24 cellular contexts compared by ENCODE assay signal in the genomic region with DNA sequence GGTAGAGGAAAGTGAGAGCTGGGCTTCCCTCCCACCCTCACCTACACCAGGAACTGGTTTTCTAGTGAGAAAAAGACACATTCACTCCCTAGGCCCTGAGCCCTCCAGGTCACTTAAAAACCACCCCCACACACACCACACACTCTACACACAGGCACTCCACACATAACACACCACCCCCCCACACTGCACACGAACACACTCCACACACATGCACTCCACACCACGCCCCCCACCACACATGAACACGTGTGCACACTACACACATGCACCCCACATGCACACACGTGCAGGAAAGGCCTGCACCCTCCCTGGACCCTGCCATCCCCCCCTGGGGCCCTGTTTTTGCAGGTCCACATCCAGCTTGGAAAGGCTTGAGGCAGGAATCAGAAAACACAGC.
DNase-seq lines count a peak whose midpoint lies in the region; ATAC-seq and TF ChIP-seq lines count a peak whose summit lies in the region.
"Had no signal": no experiment of that assay in that cellular context is flagged by ENCODE, and none has a peak within 500 bp of the region (broad histone marks: within the 10 kb centered on the region; RNA-seq: fewer than 3 reads in every experiment).

No MANE protein-coding gene starts in this region.

- CTCF ChIA-PET in RWPE1 (lab: Yijun Ruan, JAX) (interaction anchor here (0.6 kb wide), 1 partner anchor 671 kb away, joined by 3 read pairs; no protein-coding TSS in a partner anchor), PC-3 (lab: Charles Lee) (no interaction called here)

- POLR2A ChIA-PET in RWPE1 (lab: Yijun Ruan, JAX; ENCODE audit: low non-redundant PET), result no interaction called here
- POLR2A ChIA-PET in PC-3 (lab: Charles Lee; ENCODE audit: unreplicated experiment), result no interaction called here

- H3K4me3 Mint-ChIP-seq in immature natural killer cell, result no peak overlapping the region
- H3K4me3 Mint-ChIP-seq: activated naive CD8-positive, alpha-beta T cell; naive thymus-derived CD8-positive, alpha-beta T cell had no signal

- no peaks in the 10 kb centered on the region for H3K27me3 ChIP-seq in DND-41 (ENCODE audit: insufficient read depth, low read length, poor library complexity)
- H3K27me3 ChIP-seq in osteoblast (ENCODE audit: insufficient read depth, low read length), result no peaks in the 10 kb centered on the region
- no peaks in the 10 kb centered on the region for H3K27me3 ChIP-seq in PC-3 (ENCODE audit: low read length)
- no peaks in the 10 kb centered on the region for H3K27me3 ChIP-seq in breast epithelium
- H3K27me3 ChIP-seq: BLaER1 treated with 17β-estradiol and CSF1 and Interleukin-3, amounts not matched to agents 10 nM and 100 nM; Peyer's patch; right atrium auricular region; tibial nerve had no signal

- intact Hi-C loops in PC-3 (cut with micrococcal nuclease), result no loop called here
- intact Hi-C loops in breast epithelium (cut with DNase I; ENCODE audit: low total_unique reads), result no loop called here

- H3K27me3 Mint-ChIP-seq in immature natural killer cell (ENCODE audit: low read depth in 3 of 3), result no peaks in the 10 kb centered on the region
- H3K27me3 Mint-ChIP-seq: activated naive CD8-positive, alpha-beta T cell; naive thymus-derived CD8-positive, alpha-beta T cell had no signal

- H3K79me2 ChIP-seq in DND-41 (ENCODE audit: insufficient read depth, low read length) (no peaks in the 10 kb centered on the region), osteoblast (ENCODE audit: insufficient read depth, low read length) (no peaks in the 10 kb centered on the region), PC-3 (ENCODE audit: low read length) (no peaks in the 10 kb centered on the region)

- no peak overlapping the region for H3K4me2 ChIP-seq in DND-41 (ENCODE audit: insufficient read depth, low read length)
- no peak overlapping the region for H3K4me2 ChIP-seq in osteoblast (ENCODE audit: insufficient read depth, low read length)
- no peak overlapping the region for H3K4me2 ChIP-seq in PC-3 (ENCODE audit: low read length)
- H3K4me2 ChIP-seq: BLaER1 treated with 17β-estradiol and CSF1 and Interleukin-3, amounts not matched to agents 10 nM and 100 nM had no signal

- no peaks in the 10 kb centered on the region for H3F3A ChIP-seq in PC-3 (ENCODE audit: low read length, unreplicated experiment)

- no peak overlapping the region for H3K9ac ChIP-seq in DND-41 (ENCODE audit: low read depth, low read length)
- no peak overlapping the region for H3K9ac ChIP-seq in PC-3 (ENCODE audit: low read length)
- H3K9ac ChIP-seq: BLaER1 treated with 17β-estradiol and CSF1 and Interleukin-3, amounts not matched to agents 10 nM and 100 nM had no signal

- peak; percentile 39; the same call in 2 of the 3 replicates for ATAC-seq in DND-41 (ENCODE audit: insufficient read depth, low read depth)
- ATAC-seq in PC-3, result no peak
- ATAC-seq: naive thymus-derived CD8-positive, alpha-beta T cell had no signal

- DNase-seq in DND-41, result no peak
- DNase-seq in RWPE1 (ENCODE audit: low spot score), result no peak
- no peak for DNase-seq in immature natural killer cell
- DNase-seq in osteoblast (ENCODE audit: insufficient read length, low spot score, missing footprints), result peak; percentile 59
- DNase-seq in PC-3, result no peak
- no peak for DNase-seq in breast epithelium (ENCODE audit: low spot score in 2 of 2)
- no peak for DNase-seq in NK-92 treated with Interleukin-12 subunit alpha and Interleukin-12 subunit beta, amount 100 ng/mL, for 24 hours (lab: John Stamatoyannopoulos, UW)
- DNase-seq: activated CD4-positive, alpha-beta T cell treated with anti-CD3 and anti-CD28 coated beads for 1 hour; activated CD8-positive, alpha-beta memory T cell treated with anti-CD3 and anti-CD28 coated beads for 24 hours; activated effector memory CD4-positive, alpha-beta T cell treated with Interleukin-2 at 50 U/mL for 16 hours; caudate nucleus; erythroblast; IMR-90; islet precursor cell; naive thymus-derived CD8-positive, alpha-beta T cell; NCI-H748 treated with DMSO at 0.1 percent for 48 hours; Peyer's patch; SHP77 treated with DMSO at 0.1 percent for 48 hours; stimulated activated CD4-positive, alpha-beta T cell treated with anti-CD3 and anti-CD28 coated beads, Interleukin-1b, Interleukin-23, amount 100 ng/mL, for 48 hours; T-helper 2 cell had no signal

- TF ChIP-seq CTCF in DND-41 (IDR thresholded peaks at IDR 0.05; ENCODE audit: borderline replicate concordance, extremely low read depth, low read length, poor library complexity, severe bottlenecking) (no peak), RWPE1 (conservative IDR thresholded peaks at IDR 0.05; ENCODE audit: low read depth) (no peak), osteoblast (IDR thresholded peaks at IDR 0.05; ENCODE audit: extremely low read depth, low read depth, low read length) (no peak), PC-3 (conservative IDR thresholded peaks at IDR 0.05; ENCODE audit: low read depth, low read length) (no peak), breast epithelium (IDR thresholded peaks at IDR 0.05) (no peak)

- H3K4me1 ChIP-seq in DND-41 (ENCODE audit: insufficient read depth, low read length) (no peaks in the 10 kb centered on the region), osteoblast (ENCODE audit: insufficient read depth, low read length) (peaks cover 9% of the 10 kb centered on the region), PC-3 (ENCODE audit: insufficient read depth, low read length) (peaks cover 25% of the 10 kb centered on the region), breast epithelium (no peaks in the 10 kb centered on the region)
- H3K4me1 ChIP-seq: Peyer's patch, right atrium auricular region, tibial nerve had no signal

- no peak for TF ChIP-seq POLR2A in breast epithelium (IDR thresholded peaks at IDR 0.05)

- H3K27ac ChIP-seq in DND-41 (ENCODE audit: low read length) (no peak overlapping the region), RWPE1 (peak overlapping the region; percentile 38), osteoblast (ENCODE audit: low read depth, low read length) (no peak overlapping the region), PC-3 (ENCODE audit: low read length) (no peak overlapping the region), breast epithelium (no peak overlapping the region)
- H3K27ac ChIP-seq: Peyer's patch, right atrium auricular region, tibial nerve had no signal

- H3K36me3 Mint-ChIP-seq in immature natural killer cell, result peaks cover 7 to 19% (median 14%) of the 10 kb centered on the region in 3 donors

- H3K36me3 ChIP-seq in DND-41 (ENCODE audit: insufficient read depth, low read length), result peaks cover 41% of the 10 kb centered on the region
- H3K36me3 ChIP-seq in osteoblast (ENCODE audit: insufficient read depth, low read length), result peaks cover 27% of the 10 kb centered on the region
- peaks cover 21% of the 10 kb centered on the region for H3K36me3 ChIP-seq in PC-3 (ENCODE audit: low read depth, low read length)
- H3K36me3 ChIP-seq in breast epithelium, result no peaks in the 10 kb centered on the region

- H4K20me1 ChIP-seq in DND-41 (ENCODE audit: insufficient read depth, low read length) (peaks cover 18% of the 10 kb centered on the region; the same call in 1 of the 2 replicates), osteoblast (ENCODE audit: insufficient read depth, low read length) (peaks cover 7% of the 10 kb centered on the region), PC-3 (ENCODE audit: low read length) (no peaks in the 10 kb centered on the region)

- H3K4me3 ChIP-seq in DND-41 (ENCODE audit: low read depth in 1 of 2, low read length in 2 of 2) (no peak overlapping the region), osteoblast (ENCODE audit: insufficient read depth, low read length) (no peak overlapping the region), PC-3 (ENCODE audit: low read length) (no peak overlapping the region), breast epithelium (no peak overlapping the region)
- H3K4me3 ChIP-seq: BLaER1 treated with 17β-estradiol and CSF1 and Interleukin-3, amounts not matched to agents 10 nM and 100 nM; Peyer's patch; right atrium auricular region; tibial nerve had no signal

- H3K9me2 ChIP-seq in PC-3 (replicated peaks; ENCODE audit: low read length), result no peaks in the 10 kb centered on the region

- H3K9me3 ChIP-seq in DND-41 (ENCODE audit: insufficient read depth, low read length, severe bottlenecking), result no peaks in the 10 kb centered on the region
- no peaks in the 10 kb centered on the region for H3K9me3 ChIP-seq in osteoblast (ENCODE audit: low read depth, low read length)
- H3K9me3 ChIP-seq in PC-3 (ENCODE audit: low read length), result no peaks in the 10 kb centered on the region
- H3K9me3 ChIP-seq in breast epithelium, result no peaks in the 10 kb centered on the region
- H3K9me3 ChIP-seq: BLaER1 treated with 17β-estradiol and CSF1 and Interleukin-3, amounts not matched to agents 10 nM and 100 nM; Peyer's patch; right atrium auricular region; tibial nerve had no signal

- H2AFZ ChIP-seq in DND-41 (ENCODE audit: low read depth, low read length) (no peak overlapping the region), osteoblast (ENCODE audit: low read length) (no peak overlapping the region), PC-3 (ENCODE audit: low read length) (no peak overlapping the region)

- no TSS peak for BruUV-seq in PC-3 (replicated peaks; lab: Mats Ljungman, UMichigan)

- peaks cover 0 to 1% of the 10 kb centered on the region in 2 donors for H3K4me1 Mint-ChIP-seq in immature natural killer cell

- peak overlapping the region in 4 of 6 donors; percentile 2 to 48 (median 32) for H3K27ac Mint-ChIP-seq in immature natural killer cell
- H3K27ac Mint-ChIP-seq: activated naive CD8-positive, alpha-beta T cell had no signal

- no peaks in the 10 kb centered on the region for H3K9me3 Mint-ChIP-seq in immature natural killer cell
- H3K9me3 Mint-ChIP-seq: naive thymus-derived CD8-positive, alpha-beta T cell had no signal
